33 cellular contexts compared by ENCODE assay signal in the genomic region with DNA sequence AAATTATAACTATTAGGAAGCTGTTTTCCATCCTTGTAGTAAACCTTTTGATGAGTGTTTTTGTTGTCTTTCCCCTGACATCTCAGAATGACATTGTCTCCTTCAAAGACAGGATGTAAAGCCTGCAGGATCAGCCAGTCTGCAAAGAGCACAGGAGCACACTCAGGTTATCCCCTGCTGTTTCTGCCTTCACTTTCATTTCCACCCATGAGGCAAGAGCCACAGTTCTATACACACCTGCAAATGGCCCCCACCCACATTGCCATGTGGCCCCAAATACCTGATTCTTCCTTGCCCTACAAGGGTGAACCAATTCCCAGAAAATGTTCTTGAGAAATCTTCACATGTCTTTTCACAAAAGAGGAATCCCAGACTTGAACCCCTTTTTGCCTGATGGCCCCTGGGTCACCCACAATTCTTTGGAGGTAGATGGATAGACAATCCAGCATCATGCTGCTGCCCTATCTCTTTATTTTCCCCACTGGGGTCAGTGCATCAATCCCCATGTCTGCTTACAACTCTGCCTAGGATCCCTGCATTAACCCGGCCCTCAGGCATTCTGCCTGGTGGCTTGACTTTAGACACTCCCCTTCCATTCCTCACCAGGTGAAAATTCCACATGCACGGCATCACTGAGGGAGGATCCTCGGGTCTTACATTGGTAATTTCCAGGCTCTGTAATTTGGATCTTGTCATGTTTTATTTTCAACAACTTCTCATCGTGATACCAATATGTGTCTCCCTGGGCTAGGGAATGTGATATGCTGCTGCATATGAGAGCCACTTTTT. TPM values are rescaled to one million over a fixed set of nuclear protein-coding genes. Genes with fewer than 3 reads are reported as not detected.
DNase-seq lines count a peak whose midpoint lies in the region; ATAC-seq and TF ChIP-seq lines count a peak whose summit lies in the region.
"Had no signal": no experiment of that assay in that cellular context is flagged by ENCODE, and none has a peak within 500 bp of the region (broad histone marks: within the 10 kb centered on the region; RNA-seq: fewer than 3 reads in every experiment).

No MANE protein-coding gene starts in this region.

- peak; percentile 43 for ATAC-seq in stimulated activated naive B cell treated with anti-CD40 and anti-IgM and Interleukin-4, amounts not matched to agents 10 μg/mL and 1 μg/mL and 100 μg/mL, for 72 hours (replicated peaks)
- ATAC-seq in HG02588 (IDR thresholded peaks at IDR 0.05; ENCODE audit: unreplicated experiment): no peak
- ATAC-seq: activated naive CD4-positive, alpha-beta T cell treated with anti-CD3 and anti-CD28 coated beads, Interleukin-2, amount 50 U/mL, for 72 hours; left lobe of liver; pancreas; PC-3; right cardiac atrium had no signal

- no peaks in the 10 kb centered on the region for H3K36me3 ChIP-seq in mammary epithelial cell (ENCODE audit: insufficient read depth, low read length)
- H3K36me3 ChIP-seq in breast epithelium: no peaks in the 10 kb centered on the region
- H3K36me3 ChIP-seq: ascending aorta, MG63, pancreas had no signal

- dilution Hi-C loops in mammary epithelial cell (cut with HindIII; ENCODE audit: low sequenced_read_pairs): no loop called here

- intact Hi-C loops in mammary epithelial cell (cut with micrococcal nuclease) (loop anchor here (10.0 kb wide), 1 partner anchor 503 kb away; no protein-coding TSS in a partner anchor), breast epithelium (cut with DNase I; ENCODE audit: low total_unique reads) (no loop called here)

- WGBS in mammary epithelial cell (ENCODE audit: low coverage, missing lambda C conversion rate): 57% methylated on average over 4 of the region's 4 CpGs

- CTCF ChIA-PET in mammary epithelial cell (lab: Charles Lee; ENCODE audit: low non-redundant PET): no interaction called here

- no peaks in the 10 kb centered on the region for H3K79me2 ChIP-seq in mammary epithelial cell (ENCODE audit: insufficient read depth, low read length)

- no peak overlapping the region for H3K9ac ChIP-seq in mammary epithelial cell (ENCODE audit: insufficient read depth, low read length)

- H3K4me3 Mint-ChIP-seq in stimulated activated naive B cell treated with anti-CD40 and anti-IgM and Interleukin-4, amounts not matched to agents 10 μg/mL and 1 μg/mL and 100 μg/mL, for 72 hours: peak overlapping the region; percentile 87 to 92
- H3K4me3 Mint-ChIP-seq: activated CD8-positive, alpha-beta memory T cell treated with anti-CD3 and anti-CD28 coated beads, Interleukin-2, amount 10 ng/mL, durations not matched to agents 7 days and 5 days; activated T-helper 17 cell treated with anti-CD3 and anti-CD28 coated beads, Interleukin-2, amount 50 U/mL, for 72 hours; HFFc6; stimulated activated naive CD8-positive, alpha-beta T cell treated with anti-CD3 and anti-CD28 coated beads, Interleukin-15, Interleukin-2, amounts not matched to agents 100 ng/mL and 50 ng/mL, for 24 hours had no signal

- H3K4me1 Mint-ChIP-seq in stimulated activated naive B cell treated with anti-CD40 and anti-IgM and Interleukin-4, amounts not matched to agents 10 μg/mL and 1 μg/mL and 100 μg/mL, for 72 hours: peaks cover 77 to 98% of the 10 kb centered on the region in 2 donors
- H3K4me1 Mint-ChIP-seq: activated T-helper 17 cell treated with anti-CD3 and anti-CD28 coated beads, Interleukin-2, amount 50 U/mL, for 72 hours had no signal

- H3K27ac ChIP-seq in mammary epithelial cell (ENCODE audit: insufficient read depth, low read depth, low read length) (no peak overlapping the region), breast epithelium (no peak overlapping the region)
- H3K27ac ChIP-seq: ascending aorta, pancreas had no signal

- H3K36me3 Mint-ChIP-seq in stimulated activated naive B cell treated with anti-CD40 and anti-IgM and Interleukin-4, amounts not matched to agents 10 μg/mL and 1 μg/mL and 100 μg/mL, for 72 hours: peaks cover 77 to 78% of the 10 kb centered on the region in 2 donors
- H3K36me3 Mint-ChIP-seq: activated CD8-positive, alpha-beta memory T cell treated with anti-CD3 and anti-CD28 coated beads, Interleukin-2, amount 10 ng/mL, durations not matched to agents 7 days and 5 days; activated naive CD4-positive, alpha-beta T cell treated with anti-CD3 and anti-CD28 coated beads, Interleukin-2, amount 50 U/mL, for 72 hours had no signal

- H3K27me3 Mint-ChIP-seq in stimulated activated naive B cell treated with anti-CD40 and anti-IgM and Interleukin-4, amounts not matched to agents 10 μg/mL and 1 μg/mL and 100 μg/mL, for 72 hours: no peaks in the 10 kb centered on the region

- TF ChIP-seq CTCF in mammary epithelial cell (conservative IDR thresholded peaks at IDR 0.05 in 1 of 2, IDR thresholded peaks at IDR 0.05 in 1 of 2; ENCODE audit: extremely low read depth in 1 of 2, insufficient read depth in 1 of 2, low read depth in 1 of 2, low read length in 2 of 2) (no peak), breast epithelium (IDR thresholded peaks at IDR 0.05) (no peak)

- H3K27me3 ChIP-seq in mammary epithelial cell (ENCODE audit: insufficient read depth, low read length) (peaks cover 3% of the 10 kb centered on the region), breast epithelium (peaks cover 0 to 6% of the 10 kb centered on the region in 2 donors)
- H3K27me3 ChIP-seq: ascending aorta, pancreas had no signal

- H3K4me2 ChIP-seq in mammary epithelial cell (ENCODE audit: insufficient read depth, low read depth, low read length): no peak overlapping the region

- H3K4me3 ChIP-seq in mammary epithelial cell (replicated peaks in 1 of 3; ENCODE audit: insufficient read depth in 1 of 3, low read depth in 2 of 3, low read length in 3 of 3) (no peak overlapping the region), breast epithelium (no peak overlapping the region)
- H3K4me3 ChIP-seq: ascending aorta, MG63, pancreas had no signal

- peak overlapping the region; percentile 88 for H3K27ac Mint-ChIP-seq in stimulated activated naive B cell treated with anti-CD40 and anti-IgM and Interleukin-4, amounts not matched to agents 10 μg/mL and 1 μg/mL and 100 μg/mL, for 72 hours
- H3K27ac Mint-ChIP-seq: activated naive CD4-positive, alpha-beta T cell treated with anti-CD3 and anti-CD28 coated beads, Interleukin-2, amount 50 U/mL, for 72 hours; activated T-helper 17 cell treated with anti-CD3 and anti-CD28 coated beads, Interleukin-2, amount 50 U/mL, for 72 hours; HFFc6 had no signal

- in situ Hi-C loops in mammary epithelial cell (cut with MboI; ENCODE audit: low sequenced_read_pairs in 2 of 2): loop anchor here in 1 of 2 donors (25.0 kb wide), 1 partner anchor 111 kb away; the partner anchor contains the start of gene FCRL4

- peak overlapping the region; percentile 4 for H2AFZ ChIP-seq in mammary epithelial cell (ENCODE audit: low read depth, low read length)

- BruUV-seq in mammary epithelial cell (replicated peaks; lab: Mats Ljungman, UMichigan): no TSS peak

- DNase-seq in mammary epithelial cell (no peak), breast epithelium (ENCODE audit: low spot score in 2 of 2) (no peak), RPMI8226 (peak; percentile 50), iPS-NIHi7 (ENCODE audit: extremely low spot score) (peak; percentile 35), dermis blood vessel endothelial cell (no peak)
- no peak for DNase-seq in stimulated activated naive B cell treated with anti-CD40 and anti-IgM and Interleukin-4, amounts not matched to agents 10 μg/mL and 1 μg/mL and 100 μg/mL, for 72 hours
- DNase-seq in stimulated activated CD4-positive, alpha-beta T cell treated with anti-CD3 and anti-CD28 coated beads, Interleukin-15, amount 100 ng/mL, for 24 hours: no peak
- DNase-seq: activated CD8-positive, alpha-beta memory T cell treated with anti-CD3 and anti-CD28 coated beads, Interleukin-2, amount 10 ng/mL, durations not matched to agents 7 days and 5 days; central memory CD4-positive, alpha-beta T cell; HFFc6; MG63; midbrain; NCI-H1417; NCI-H2081; NCI-H345; pancreas; PC-3; right cardiac atrium; Right ventricle myocardium superior; stimulated activated CD4-positive, alpha-beta T cell treated with anti-CD3 and anti-CD28 coated beads, Interleukin-12 subunit alpha, Interleukin-12 subunit beta, amount 100 ng/mL, for 4 hours; stimulated activated CD4-positive, alpha-beta T cell treated with anti-CD3 and anti-CD28 coated beads, Interleukin-4, amount 100 ng/mL, for 4 hours had no signal

- peaks cover 3 to 11% of the 10 kb centered on the region in 2 donors for H3K9me3 Mint-ChIP-seq in stimulated activated naive B cell treated with anti-CD40 and anti-IgM and Interleukin-4, amounts not matched to agents 10 μg/mL and 1 μg/mL and 100 μg/mL, for 72 hours
- H3K9me3 Mint-ChIP-seq: activated naive CD4-positive, alpha-beta T cell treated with anti-CD3 and anti-CD28 coated beads, Interleukin-2, amount 50 U/mL, for 72 hours; activated T-helper 17 cell treated with anti-CD3 and anti-CD28 coated beads, Interleukin-2, amount 50 U/mL, for 72 hours; stimulated activated naive CD8-positive, alpha-beta T cell treated with anti-CD3 and anti-CD28 coated beads, Interleukin-15, Interleukin-2, amounts not matched to agents 100 ng/mL and 50 ng/mL, for 24 hours had no signal

- H3K9me3 ChIP-seq in mammary epithelial cell (replicated peaks; ENCODE audit: insufficient read depth, low read length) (no peaks in the 10 kb centered on the region), breast epithelium (no peaks in the 10 kb centered on the region)
- H3K9me3 ChIP-seq: ascending aorta, MG63, pancreas had no signal

- H3K4me1 ChIP-seq in mammary epithelial cell (ENCODE audit: insufficient read depth, low read length): no peaks in the 10 kb centered on the region
- no peaks in the 10 kb centered on the region for H3K4me1 ChIP-seq in breast epithelium
- H3K4me1 ChIP-seq: ascending aorta, pancreas had no signal

- no peak for TF ChIP-seq POLR2A in breast epithelium (IDR thresholded peaks at IDR 0.05)

- H4K20me1 ChIP-seq in mammary epithelial cell (ENCODE audit: insufficient read depth, low read length): no peaks in the 10 kb centered on the region

RNA-seq across cellular contexts. Expression of gene FCRL3, which starts 2.6 kb away (rescaled TPM):
- not detected for total RNA-seq in mammary epithelial cell
- polyA plus RNA-seq in mammary epithelial cell: not detected
- polyA minus RNA-seq in mammary epithelial cell: not detected
- total RNA-seq in breast epithelium: under 1 TPM in 2 of 3 donors, not detected in 1; 0.15 to 0.16 TPM
- total RNA-seq in dermis blood vessel endothelial cell: not detected in 2 replicates
- total RNA-seq: A673, ascending aorta, Daoy, dermis microvascular lymphatic vessel endothelial cell, endothelial cell of umbilical vein, HFFc6, left lobe of liver, PC-3, Right ventricle myocardium superior had no signal
- polyA plus RNA-seq: BJ, endothelial cell of umbilical vein, neural cell, right cardiac atrium had no signal

Comparison
In these comparisons a context has a peak if more than half of its experiments do, and no peak if none do; other contexts are left out.
1. DNase-seq: peak in RPMI8226 (single experiment) and iPS-NIHi7 (single experiment); none in mammary epithelial cell (single experiment), breast epithelium (0 of 2), stimulated activated naive B cell treated with anti-CD40 and anti-IgM and Interleukin-4, amounts not matched to agents 10 μg/mL and 1 μg/mL and 100 μg/mL, for 72 hours (single experiment), stimulated activated CD4-positive, alpha-beta T cell treated with anti-CD3 and anti-CD28 coated beads, Interleukin-15, amount 100 ng/mL, for 24 hours (single experiment) and dermis blood vessel endothelial cell (single experiment).